Comparison of ENCODE assay signal across 9 cellular contexts in the genomic region with DNA sequence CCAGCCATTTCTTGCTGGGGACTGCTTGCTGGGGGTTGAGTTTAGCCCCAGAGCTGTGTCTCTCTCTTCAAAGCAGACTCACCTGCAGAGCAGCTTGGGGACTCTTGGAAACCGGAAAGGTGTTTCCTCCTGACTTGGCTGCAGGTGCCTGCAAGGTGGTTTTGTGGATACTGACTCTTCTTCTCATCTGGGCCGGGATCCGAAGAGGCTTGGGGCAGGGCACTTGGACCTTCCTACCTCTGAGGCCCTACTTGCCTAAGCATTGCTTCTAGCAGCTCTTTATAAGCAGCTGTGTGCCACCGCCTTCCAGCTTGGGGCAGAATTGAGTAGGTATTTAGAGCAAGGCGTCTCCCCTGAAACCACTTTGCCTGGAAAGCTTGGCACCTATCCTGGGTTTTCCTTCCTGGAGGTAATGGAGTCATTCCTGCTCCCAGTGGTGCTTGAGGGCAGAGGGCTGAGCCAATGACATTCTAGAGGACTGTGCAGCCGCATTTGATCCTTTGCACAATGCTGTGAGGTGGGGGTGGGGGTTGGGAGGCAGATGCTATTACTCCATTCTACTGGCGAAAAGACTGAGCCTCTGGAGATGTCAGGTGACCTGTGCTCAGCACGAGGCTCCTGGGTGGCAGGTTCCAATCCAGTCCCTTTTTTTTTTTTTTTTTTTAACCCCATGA. TPM values are rescaled to one million over a fixed set of nuclear protein-coding genes. Genes with fewer than 3 reads are reported as not detected.
DNase-seq lines count a peak whose midpoint lies in the region; ATAC-seq and TF ChIP-seq lines count a peak whose summit lies in the region.
"Had no signal": no experiment of that assay in that cellular context is flagged by ENCODE, and none has a peak within 500 bp of the region (broad histone marks: within the 10 kb centered on the region; RNA-seq: fewer than 3 reads in every experiment).

No MANE protein-coding gene starts in this region.

- intact Hi-C loops in right cardiac atrium (cut with DNase I) (loop anchor here in 1 of 4 donors (10.0 kb wide), 1 partner anchor 116 kb away; no protein-coding TSS in a partner anchor), Right ventricle myocardium inferior (cut with DNase I) (no loop called here), colonic mucosa (cut with DNase I) (no loop called here), mucosa of descending colon (cut with DNase I, micrococcal nuclease) (no loop called here), vagina (cut with DNase I) (no loop called here)

- H3K9ac ChIP-seq in colonic mucosa (ENCODE audit: low read depth in 2 of 2, low read length in 2 of 2) = peak overlapping the region in 1 of 2 donors; percentile 47

- peaks cover 12% of the 10 kb centered on the region for H3K4me1 ChIP-seq in right cardiac atrium (ENCODE audit: control insufficient read depth, insufficient read depth, low read length)
- H3K4me1 ChIP-seq in colonic mucosa = peaks cover 11% of the 10 kb centered on the region
- peaks cover 8% of the 10 kb centered on the region for H3K4me1 ChIP-seq in mucosa of descending colon (ENCODE audit: low read depth)
- peaks cover 40% of the 10 kb centered on the region for H3K4me1 ChIP-seq in vagina

- DNase-seq in right cardiac atrium = no peak
- DNase-seq in Right ventricle myocardium inferior (ENCODE audit: missing footprints) = no peak
- peak; percentile 72 for DNase-seq in colonic mucosa
- peak in 1 of 3 donors; percentile 59 for DNase-seq in mucosa of descending colon
- peak; percentile 46 to 79 for DNase-seq in vagina (ENCODE audit: extremely low spot score in 2 of 2)
- DNase-seq in NCI-H1092 treated with DMSO at 0.1 percent for 48 hours (lab: John Stamatoyannopoulos, UW) = no peak
- DNase-seq in COLO829 (ENCODE audit: low spot score) = no peak
- DNase-seq: midbrain had no signal

- no peak for ATAC-seq in right cardiac atrium
- ATAC-seq in Right ventricle myocardium inferior = no peak
- ATAC-seq in mucosa of descending colon = peak; percentile 19
- ATAC-seq in HG03025 (IDR thresholded peaks at IDR 0.05; ENCODE audit: low FRiP score, unreplicated experiment) = no peak

- H3K27me3 ChIP-seq in right cardiac atrium (ENCODE audit: control insufficient read depth, insufficient read depth) = no peaks in the 10 kb centered on the region
- H3K27me3 ChIP-seq in colonic mucosa = no peaks in the 10 kb centered on the region
- no peaks in the 10 kb centered on the region for H3K27me3 ChIP-seq in vagina

- WGBS in right cardiac atrium = 76% methylated on average over 8 of the region's 8 CpGs

- H3K36me3 ChIP-seq in colonic mucosa (no peaks in the 10 kb centered on the region), mucosa of descending colon (ENCODE audit: low read depth) (no peaks in the 10 kb centered on the region), vagina (no peaks in the 10 kb centered on the region)

- no peak overlapping the region for H3K4me3 ChIP-seq in right cardiac atrium (ENCODE audit: low read length)
- no peak overlapping the region for H3K4me3 ChIP-seq in colonic mucosa
- no peak overlapping the region for H3K4me3 ChIP-seq in mucosa of descending colon
- H3K4me3 ChIP-seq in vagina = no peak overlapping the region

- H3K27ac ChIP-seq in right cardiac atrium (ENCODE audit: low read length) (peak overlapping the region; percentile 1), colonic mucosa (no peak overlapping the region), vagina (no peak overlapping the region)

- TF ChIP-seq CTCF in colonic mucosa (IDR thresholded peaks at IDR 0.05) = no peak
- TF ChIP-seq CTCF in mucosa of descending colon (IDR thresholded peaks at IDR 0.05) = no peak
- no peak for TF ChIP-seq CTCF in vagina (IDR thresholded peaks at IDR 0.05)

- H3K9me3 ChIP-seq in right cardiac atrium (ENCODE audit: control insufficient read depth, low read length) (no peaks in the 10 kb centered on the region), colonic mucosa (no peaks in the 10 kb centered on the region), mucosa of descending colon (no peaks in the 10 kb centered on the region), vagina (no peaks in the 10 kb centered on the region)

- TF ChIP-seq POLR2A in vagina (IDR thresholded peaks at IDR 0.05) = no peak

RNA-seq across cellular contexts. Expression of a gene that starts 3.4 kb away (rescaled TPM):
- total RNA-seq in right cardiac atrium (100 to 1,000 TPM; 136 to 166 (median 142) TPM), Right ventricle myocardium inferior (138 TPM), colonic mucosa (100 to 1,000 TPM; 274 to 303 TPM), mucosa of descending colon (100 to 1,000 TPM; 269 to 272 (median 271) TPM), vagina (128 TPM)
- 149 TPM for polyA plus RNA-seq in right cardiac atrium

RNA-seq across cellular contexts. Expression of a gene that starts 8.8 kb away (rescaled TPM):
- under 1 TPM in 3 of 4 donors, not detected in 1; 0.11 to 0.17 (median 0.12) TPM for total RNA-seq in right cardiac atrium
- 0.09 TPM for polyA plus RNA-seq in right cardiac atrium
- 0.27 TPM for total RNA-seq in Right ventricle myocardium inferior
- total RNA-seq in colonic mucosa = not detected
- total RNA-seq in mucosa of descending colon = not detected
- not detected for total RNA-seq in vagina

RNA-seq across cellular contexts. Expression of a gene that starts 21.7 kb away (rescaled TPM):
- total RNA-seq in right cardiac atrium = 100 to 1,000 TPM; 109 to 131 (median 121) TPM
- polyA plus RNA-seq in right cardiac atrium = 131 TPM
- total RNA-seq in Right ventricle myocardium inferior = 132 TPM
- total RNA-seq in colonic mucosa = 10 to 100 TPM; 75.0 to 94.1 TPM
- 10 to 100 TPM; 65.4 to 76.1 (median 71.3) TPM for total RNA-seq in mucosa of descending colon
- total RNA-seq in vagina = 22.8 TPM

RNA-seq across cellular contexts. Expression of a gene that starts 29.4 kb away (rescaled TPM):
- total RNA-seq in right cardiac atrium (10 to 100 TPM; 26.4 to 33.0 (median 28.9) TPM), Right ventricle myocardium inferior (30.6 TPM), colonic mucosa (10 to 100 TPM; 47.1 to 64.4 TPM), mucosa of descending colon (10 to 100 TPM; 47.9 to 51.7 (median 50.0) TPM), vagina (85.7 TPM)
- polyA plus RNA-seq in right cardiac atrium = 19.2 TPM

RNA-seq across cellular contexts. Expression of a gene that starts 32.1 kb away (rescaled TPM):
- 10 to 100 TPM; 32.1 to 49.0 (median 41.3) TPM for total RNA-seq in right cardiac atrium
- polyA plus RNA-seq in right cardiac atrium = 18.3 TPM
- total RNA-seq in Right ventricle myocardium inferior = 45.7 TPM
- total RNA-seq in colonic mucosa = 100 to 1,000 TPM; 138 to 141 TPM
- 100 to 1,000 TPM in 2 of 3 donors, 10 to 100 TPM in 1; 82.3 to 142 (median 121) TPM for total RNA-seq in mucosa of descending colon
- 73.4 TPM for total RNA-seq in vagina

Comparison
In these comparisons a context has a peak if more than half of its experiments do, and no peak if none do; other contexts are left out.
1. DNase-seq: peak in colonic mucosa (single experiment) and vagina (2 of 2); none in right cardiac atrium (0 of 3), Right ventricle myocardium inferior (single experiment), NCI-H1092 treated with DMSO at 0.1 percent for 48 hours (single experiment) and COLO829 (single experiment).